In the genomic region with DNA sequence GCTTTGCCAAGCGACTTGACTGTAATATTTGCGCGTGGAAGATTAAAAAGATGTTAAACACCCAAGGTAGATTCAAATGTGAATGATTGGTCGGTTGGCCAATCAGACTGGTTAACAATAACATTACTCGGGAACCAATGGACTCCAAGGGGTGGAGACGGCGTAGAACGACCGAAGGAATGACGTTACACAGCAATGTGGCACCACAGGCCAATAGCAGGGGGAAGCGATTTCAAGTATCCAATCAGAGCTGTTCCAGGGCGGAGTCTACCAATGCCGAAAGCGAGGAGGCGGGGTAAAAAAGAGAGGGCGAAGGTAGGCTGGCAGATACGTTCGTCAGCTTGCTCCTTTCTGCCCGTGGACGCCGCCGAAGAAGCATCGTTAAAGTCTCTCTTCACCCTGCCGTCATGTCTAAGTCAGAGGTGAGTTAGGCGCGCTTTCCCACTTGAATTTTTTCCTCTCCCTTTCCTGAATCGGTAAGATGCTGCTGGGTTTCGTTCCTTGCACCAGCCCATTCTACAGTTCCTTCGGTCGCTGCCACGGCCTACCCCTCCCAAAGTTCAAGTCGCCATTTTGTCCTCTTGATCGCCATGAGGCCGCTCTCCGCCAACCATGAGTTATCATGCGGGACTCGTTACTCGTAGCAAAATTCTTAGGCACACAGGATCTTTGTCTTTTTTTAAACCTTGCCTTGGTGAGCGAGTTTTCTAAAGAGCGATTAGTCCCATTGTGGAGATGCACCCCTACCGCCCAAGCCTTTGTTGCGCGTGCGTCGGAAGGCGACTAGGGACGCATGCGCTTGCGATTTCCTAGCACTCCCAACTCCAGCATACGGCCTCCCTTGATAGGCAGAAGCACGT, we compare ENCODE assay signal across 8 cellular contexts. TPM values are rescaled to one million over a fixed set of nuclear protein-coding genes. Genes with fewer than 3 reads are reported as not detected.
A peak's percentile ranks its signal among the peaks of the same experiment; 100 is the strongest.
DNase-seq lines count a peak whose midpoint lies in the region; ATAC-seq, FAIRE-seq and TF ChIP-seq lines count a peak whose summit lies in the region.

A gene (plus strand): TSS at position 326 of the 860 bp plus-strand sequence. CDS start 82 bp downstream, at position 408.

- TF ChIP-seq CTCF in AG04449 (IDR thresholded peaks at IDR 0.05; ENCODE audit: insufficient read depth, low read length, missing control alignments) (no peak), WERI-Rb-1 (IDR thresholded peaks at IDR 0.05; ENCODE audit: low read depth, low read length) (no peak), bronchial epithelial cell (IDR thresholded peaks at IDR 0.05; ENCODE audit: insufficient read depth, low read length, severe bottlenecking) (no peak)

- WGBS in small intestine, 3 donors: 0% methylated on average over 51 of the region's 51 CpGs

- H3K4me3 ChIP-seq in AG04449 (ENCODE audit: low read depth, low read length) (peak within 1 kb of the TSS; percentile 92), WERI-Rb-1 (ENCODE audit: low read depth, low read length) (peak within 1 kb of the TSS; percentile 100), bronchial epithelial cell (ENCODE audit: low read depth, low read length) (peak within 1 kb of the TSS; percentile 68), small intestine (ENCODE audit: low read depth in 1 of 2, low read length in 2 of 2) (peak within 1 kb of the TSS; percentile 73 to 74)

- FAIRE-seq in bronchial epithelial cell (lab: Jason Lieb, UNC) (no peak), small intestine (lab: Jason Lieb, UNC) (peak; percentile 19)

- H3K9me3 ChIP-seq in WERI-Rb-1 (ENCODE audit: severe bottlenecking) (no peaks in the 10 kb centered on the region), small intestine (ENCODE audit: control insufficient read depth, low read depth) (no peaks in the 10 kb centered on the region)

- H3K27me3 ChIP-seq in WERI-Rb-1 (ENCODE audit: insufficient read depth, low read depth, severe bottlenecking): no peaks in the 10 kb centered on the region
- H3K27me3 ChIP-seq in bronchial epithelial cell (ENCODE audit: control insufficient read depth, insufficient read depth, low read length): no peaks in the 10 kb centered on the region
- H3K27me3 ChIP-seq in small intestine (ENCODE audit: control insufficient read depth in 2 of 2, insufficient read depth in 2 of 2, low read length in 2 of 2): no peaks in the 10 kb centered on the region

- H3K36me3 ChIP-seq in WERI-Rb-1: peaks cover 76% of the 10 kb centered on the region
- peaks cover 7% of the 10 kb centered on the region for H3K36me3 ChIP-seq in bronchial epithelial cell (ENCODE audit: control insufficient read depth, insufficient read depth, low read length)
- peaks cover 16 to 19% of the 10 kb centered on the region in 2 donors for H3K36me3 ChIP-seq in small intestine (ENCODE audit: control insufficient read depth in 2 of 2, insufficient read depth in 2 of 2, low read length in 2 of 2)

- DNase-seq in AG04449 (ENCODE audit: low read depth, low spot score) (peak; percentile 99), NCI-H2227 (lab: John Stamatoyannopoulos, UW; ENCODE audit: unreplicated experiment) (peak; percentile 97), WERI-Rb-1 (peak; percentile 98), bronchial epithelial cell (ENCODE audit: low read depth) (peak; percentile 100), iPS-NIHi11 (ENCODE audit: low spot score) (peak; percentile 89), small intestine (peak; percentile 100)

- POLR2A ChIA-PET in AG04449 (lab: Yijun Ruan, JAX): interaction anchor here (0.7 to 3.1 kb wide), 20 partner anchors 11 to 1693 kb away, joined by 3 to 33 read pairs (median 7); a partner anchor contains a TSS

- H3K27ac ChIP-seq in WERI-Rb-1: peak within 1 kb of the TSS; percentile 98
- H3K27ac ChIP-seq in small intestine (ENCODE audit: low read depth in 1 of 2, low read length in 1 of 2): peak within 1 kb of the TSS; percentile 91 to 95

- ATAC-seq in GM18873 (IDR thresholded peaks at IDR 0.05; ENCODE audit: low FRiP score, unreplicated experiment): peak; percentile 89
- peak; percentile 84 for ATAC-seq in HG03135 (IDR thresholded peaks at IDR 0.05; ENCODE audit: unreplicated experiment)

- CTCF ChIA-PET in AG04449 (lab: Yijun Ruan, JAX): interaction anchor here (0.8 to 4.4 kb wide), 13 partner anchors 13 to 90 kb away, joined by 3 to 27 read pairs (median 5); a partner anchor contains a TSS

- H3K4me1 ChIP-seq in small intestine (ENCODE audit: control insufficient read depth in 2 of 2, insufficient read depth in 1 of 2, low read depth in 1 of 2, low read length in 1 of 2): peaks cover 3 to 5% of the 10 kb centered on the region in 2 donors

RNA-seq across cellular contexts. Expression of the gene that starts here (rescaled TPM):
- 329 and 428 TPM in 2 replicates for total RNA-seq in bronchial epithelial cell
- 1,000 to 10,000 TPM in 1 of 3 donors, 100 to 1,000 TPM in 2; 408 to 1,666 (median 728) TPM for polyA plus RNA-seq in small intestine

Comparison
In these comparisons a context has a peak if more than half of its experiments do, and no peak if none do; other contexts are left out.
1. Peak in every context shown above with its lines: DNase-seq, ATAC-seq, H3K4me3 ChIP-seq and H3K27ac ChIP-seq.